In the genomic region with DNA sequence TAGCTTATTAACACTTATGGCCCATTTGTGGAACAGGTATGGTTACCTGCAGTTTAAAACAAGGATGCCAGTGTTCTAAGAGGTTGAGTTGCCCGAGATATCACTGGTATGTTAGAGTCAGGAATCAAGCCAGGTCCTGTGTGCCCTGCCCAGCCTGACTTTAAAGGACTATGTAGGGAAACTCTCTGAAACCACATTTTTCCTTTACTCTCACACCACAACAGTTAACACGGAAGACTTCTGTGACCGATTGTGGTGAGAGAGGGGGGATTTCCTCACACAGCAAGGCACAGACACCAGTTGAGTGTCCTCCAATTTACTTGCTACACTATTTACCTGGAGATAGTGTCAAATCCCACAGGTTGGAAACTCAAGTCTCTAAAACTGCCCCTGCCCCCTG, we compare ENCODE assay signal across 9 cellular contexts. TPM values are rescaled to one million over a fixed set of nuclear protein-coding genes. Genes with fewer than 3 reads are reported as not detected.
DNase-seq lines count a peak whose midpoint lies in the region; ATAC-seq, FAIRE-seq and TF ChIP-seq lines count a peak whose summit lies in the region.
"Had no signal": no experiment of that assay in that cellular context is flagged by ENCODE, and none has a peak within 500 bp of the region (broad histone marks: within the 10 kb centered on the region; RNA-seq: fewer than 3 reads in every experiment).

No MANE protein-coding gene starts in this region.

- H3K79me2 ChIP-seq in DND-41 (ENCODE audit: insufficient read depth, low read length) (peaks cover 95% of the 10 kb centered on the region), OCI-LY3 (ENCODE audit: low read length) (peaks cover 98% of the 10 kb centered on the region), keratinocyte (ENCODE audit: control insufficient read depth, insufficient read depth, low read length) (peaks cover 92% of the 10 kb centered on the region)

- H4K20me1 ChIP-seq in DND-41 (ENCODE audit: insufficient read depth, low read length): peaks cover 61% of the 10 kb centered on the region; the same call in 1 of the 2 replicates
- no peaks in the 10 kb centered on the region for H4K20me1 ChIP-seq in OCI-LY3 (ENCODE audit: insufficient read depth, low read length)
- H4K20me1 ChIP-seq in keratinocyte (ENCODE audit: control insufficient read depth, extremely low read depth, insufficient read depth, low read length): peaks cover 5% of the 10 kb centered on the region

- H3K4me3 ChIP-seq in DND-41 (ENCODE audit: low read depth in 1 of 2, low read length in 2 of 2): no peak overlapping the region
- H3K4me3 ChIP-seq in OCI-LY3 (ENCODE audit: low read length): peak overlapping the region; percentile 14; the same call in 1 of the 2 replicates
- no peak overlapping the region for H3K4me3 ChIP-seq in keratinocyte (ENCODE audit: control insufficient read depth in 2 of 3, extremely low read depth in 1 of 3, insufficient read depth in 2 of 3, low read depth in 1 of 3, low read length in 3 of 3)

- H3K4me2 ChIP-seq in DND-41 (ENCODE audit: insufficient read depth, low read length) (peak overlapping the region; percentile 6; the same call in 1 of the 2 replicates), OCI-LY3 (ENCODE audit: low read length) (peak overlapping the region; percentile 48), keratinocyte (ENCODE audit: control insufficient read depth, extremely low read depth, insufficient read depth, low read depth, low read length) (peak overlapping the region; percentile 49)

- peak; percentile 55 for DNase-seq in DND-41
- no peak for DNase-seq in keratinocyte (ENCODE audit: low read depth, low spot score)
- DNase-seq in NCI-H146 treated with DMSO at 0.1 percent for 48 hours (lab: John Stamatoyannopoulos, UW; ENCODE audit: unreplicated experiment): no peak
- DNase-seq in SK-N-DZ (ENCODE audit: low spot score): no peak
- DNase-seq: activated gamma-delta T cell had no signal

- FAIRE-seq in keratinocyte (lab: Jason Lieb, UNC): peak; percentile 17

- H2AFZ ChIP-seq in DND-41 (ENCODE audit: low read depth, low read length) (no peak overlapping the region), OCI-LY3 (ENCODE audit: low read depth, low read length) (no peak overlapping the region), keratinocyte (ENCODE audit: control insufficient read depth, low read length) (no peak overlapping the region)

- H3K27ac ChIP-seq in DND-41 (ENCODE audit: low read length) (peak overlapping the region; percentile 82), OCI-LY3 (ENCODE audit: low read length) (no peak overlapping the region), keratinocyte (ENCODE audit: control insufficient read depth, insufficient read depth, low read length) (peak overlapping the region; percentile 17)

- no peaks in the 10 kb centered on the region for H3K9me1 ChIP-seq in keratinocyte (ENCODE audit: control insufficient read depth, extremely low read depth, insufficient read depth, low read length)

- no peaks in the 10 kb centered on the region for H3K9me3 ChIP-seq in DND-41 (ENCODE audit: insufficient read depth, low read length, severe bottlenecking)
- H3K9me3 ChIP-seq in OCI-LY3 (ENCODE audit: insufficient read depth, low read length): no peaks in the 10 kb centered on the region; the same call in 1 of the 2 replicates
- no peaks in the 10 kb centered on the region for H3K9me3 ChIP-seq in keratinocyte (ENCODE audit: control insufficient read depth, low read depth, low read length)

- no peaks in the 10 kb centered on the region for H3K27me3 ChIP-seq in DND-41 (ENCODE audit: insufficient read depth, low read length, poor library complexity)
- H3K27me3 ChIP-seq in OCI-LY3 (ENCODE audit: low read depth, low read length): no peaks in the 10 kb centered on the region
- H3K27me3 ChIP-seq in keratinocyte (ENCODE audit: control insufficient read depth, extremely low read depth, insufficient read depth, low read length): no peaks in the 10 kb centered on the region

- H3K4me1 ChIP-seq in DND-41 (ENCODE audit: insufficient read depth, low read length): peaks cover 98% of the 10 kb centered on the region
- peaks cover 93% of the 10 kb centered on the region for H3K4me1 ChIP-seq in OCI-LY3 (ENCODE audit: low read length)
- H3K4me1 ChIP-seq in keratinocyte (ENCODE audit: control insufficient read depth, extremely low read depth, insufficient read depth, low read length): peaks cover 14% of the 10 kb centered on the region

- ATAC-seq in DND-41 (ENCODE audit: insufficient read depth, low read depth): peak; percentile 25
- peak; percentile 29 for ATAC-seq in GM21529 (IDR thresholded peaks at IDR 0.05; ENCODE audit: unreplicated experiment)
- ATAC-seq in HG02840 (IDR thresholded peaks at IDR 0.05; ENCODE audit: low FRiP score, unreplicated experiment): no peak
- ATAC-seq in HG03520 (IDR thresholded peaks at IDR 0.05; ENCODE audit: unreplicated experiment): no peak

- dilution Hi-C loops in keratinocyte (cut with MboI; ENCODE audit: extremely low pct_ligation_motif_present, low sequenced_read_pairs): no loop called here

- peaks cover 37% of the 10 kb centered on the region for H3K36me3 ChIP-seq in DND-41 (ENCODE audit: insufficient read depth, low read length)
- peaks cover 21% of the 10 kb centered on the region for H3K36me3 ChIP-seq in OCI-LY3 (replicated peaks; ENCODE audit: low read depth, low read length)
- no peaks in the 10 kb centered on the region for H3K36me3 ChIP-seq in keratinocyte (ENCODE audit: control insufficient read depth in 2 of 2, extremely low read depth in 1 of 2, insufficient read depth in 2 of 2, low read length in 2 of 2)

- TF ChIP-seq CTCF in DND-41 (IDR thresholded peaks at IDR 0.05; ENCODE audit: borderline replicate concordance, extremely low read depth, low read length, poor library complexity, severe bottlenecking) (no peak), OCI-LY3 (IDR thresholded peaks at IDR 0.05; ENCODE audit: low read depth, low read length) (no peak), keratinocyte (optimal IDR thresholded peaks at IDR 0.05 in 1 of 3, IDR thresholded peaks at IDR 0.05 in 1 of 3, conservative IDR thresholded peaks at IDR 0.05 in 1 of 3; ENCODE audit: extremely low read depth in 1 of 3, insufficient read depth in 2 of 3, low read length in 3 of 3) (no peak)

- H3K9ac ChIP-seq in DND-41 (ENCODE audit: low read depth, low read length): no peak overlapping the region
- 0 out of 2 replicates have a peak overlapping the region, but pooled peaks have one; percentile 0 for H3K9ac ChIP-seq in OCI-LY3 (ENCODE audit: low read length)
- H3K9ac ChIP-seq in keratinocyte (ENCODE audit: control insufficient read depth, extremely low read depth, insufficient read depth, low read length): no peak overlapping the region

RNA-seq across cellular contexts. Expression of a gene that starts 47.8 kb away (rescaled TPM):
- polyA plus RNA-seq in keratinocyte: 63.0 to 88.7 TPM (median 71.9 TPM) in 3 replicates
- 16.5 TPM for polyA plus RNA-seq in keratinocyte (2011; ENCODE audit: low read depth)
- polyA plus RNA-seq in keratinocyte (2011; cell fraction: cytosol; rRNA removed): 59.6 and 60.6 TPM in 2 replicates
- 68.1 and 69.6 TPM in 2 replicates for polyA plus RNA-seq in keratinocyte (2011; cell fraction: nucleus; rRNA removed)
- polyA plus RNA-seq in keratinocyte (2012; ENCODE audit: low replicate concordance): 35.8 and 65.3 TPM in 2 replicates
- 71.9 to 91.6 TPM (median 85.6 TPM) in 3 replicates for polyA minus RNA-seq in keratinocyte
- polyA minus RNA-seq in keratinocyte (2011; cell fraction: cytosol; rRNA and poly(A)+ RNA removed): 65.2 TPM
- polyA minus RNA-seq in keratinocyte (2011; cell fraction: nucleus; rRNA and poly(A)+ RNA removed): 40.6 and 53.1 TPM in 2 replicates
- polyA plus RNA-seq in SK-N-DZ (2014; cell fraction: cytosol; rRNA removed): 83.5 and 83.8 TPM in 2 replicates
- polyA plus RNA-seq in SK-N-DZ (2014; cell fraction: nucleus; rRNA removed): 56.0 and 78.7 TPM in 2 replicates

Comparison
In these comparisons a context has a peak if more than half of its experiments do, and no peak if none do; other contexts are left out.
1. ATAC-seq: peak in DND-41 (single experiment) and GM21529 (single experiment); none in HG02840 (single experiment) and HG03520 (single experiment).
2. Peak in every context shown above with its lines, with median percentiles within 50 percentile points of each other: H3K4me2 ChIP-seq.